Comparison of ENCODE assay signal across 1 cellular context in the genomic region with DNA sequence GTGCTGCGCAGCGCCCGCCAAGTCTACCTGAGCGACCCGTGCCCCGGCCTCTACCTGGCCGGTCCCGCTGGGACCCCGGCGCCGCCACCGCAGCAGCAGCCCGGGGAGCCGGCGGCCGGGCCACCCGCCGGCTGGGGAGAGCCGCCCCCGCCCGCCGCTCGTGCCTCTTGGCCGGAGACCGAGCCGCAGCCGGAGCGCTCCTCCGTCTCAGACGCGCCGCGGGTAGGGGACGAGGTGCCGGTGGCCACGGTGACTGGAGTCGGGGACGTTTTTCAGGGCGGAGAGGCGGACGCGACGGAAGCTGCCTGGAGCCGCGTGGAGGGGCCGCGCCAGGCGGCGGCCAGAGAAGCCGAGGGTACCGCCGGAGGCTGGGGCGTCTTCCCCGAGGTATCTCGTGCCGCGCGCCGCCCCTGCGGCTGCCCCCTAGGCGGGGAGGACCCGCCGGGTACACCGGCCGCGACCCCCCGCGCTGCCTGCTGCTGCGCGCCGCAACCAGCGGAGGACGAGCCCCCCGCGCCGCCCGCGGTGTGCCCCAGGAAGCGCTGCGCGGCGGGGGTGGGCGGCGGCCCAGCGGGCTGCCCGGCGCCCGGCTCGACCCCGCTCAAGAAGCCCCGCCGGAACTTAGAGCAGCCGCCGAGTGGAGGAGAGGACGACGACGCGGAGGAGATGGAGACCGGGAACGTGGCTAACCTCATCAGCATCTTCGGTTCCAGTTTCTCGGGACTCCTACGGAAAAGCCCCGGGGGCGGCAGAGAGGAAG.
TF ChIP-seq lines count a peak whose summit lies in the region.

No MANE protein-coding gene starts in this region.

TF ChIP-seq in IMR-90, 13 proteins besides CTCF, POLR2A, EP300 and RAD21:
- TF ChIP-seq MAZ (IDR thresholded peaks at IDR 0.05; ENCODE audit: borderline replicate concordance, low read depth, low read length) = no peak
- TF ChIP-seq FOS (IDR thresholded peaks at IDR 0.05; ENCODE audit: low read depth, low read length) = no peak
- no peak for TF ChIP-seq BHLHE40 (IDR thresholded peaks at IDR 0.05; ENCODE audit: low read depth, low read length)
- TF ChIP-seq, protein P1, sequence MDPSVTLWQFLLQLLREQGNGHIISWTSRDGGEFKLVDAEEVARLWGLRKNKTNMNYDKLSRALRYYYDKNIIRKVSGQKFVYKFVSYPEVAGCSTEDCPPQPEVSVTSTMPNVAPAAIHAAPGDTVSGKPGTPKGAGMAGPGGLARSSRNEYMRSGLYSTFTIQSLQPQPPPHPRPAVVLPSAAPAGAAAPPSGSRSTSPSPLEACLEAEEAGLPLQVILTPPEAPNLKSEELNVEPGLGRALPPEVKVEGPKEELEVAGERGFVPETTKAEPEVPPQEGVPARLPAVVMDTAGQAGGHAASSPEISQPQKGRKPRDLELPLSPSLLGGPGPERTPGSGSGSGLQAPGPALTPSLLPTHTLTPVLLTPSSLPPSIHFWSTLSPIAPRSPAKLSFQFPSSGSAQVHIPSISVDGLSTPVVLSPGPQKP (IDR thresholded peaks at IDR 0.05; ENCODE audit: borderline replicate concordance, low read depth, low read length) = no peak
- TF ChIP-seq RCOR1 (IDR thresholded peaks at IDR 0.05; ENCODE audit: insufficient replicate concordance, low read length) = no peak
- no peak; the same call in 1 of the 2 replicates for TF ChIP-seq CHD1 (IDR thresholded peaks at IDR 0.05; ENCODE audit: low read depth, low read length)
- TF ChIP-seq USF2 (IDR thresholded peaks at IDR 0.05; ENCODE audit: low read depth, low read length) = no peak
- TF ChIP-seq RFX5 (IDR thresholded peaks at IDR 0.05; ENCODE audit: low read depth, low read length) = no peak
- TF ChIP-seq MAFK (IDR thresholded peaks at IDR 0.05; ENCODE audit: low read depth, low read length) = no peak
- no peak for TF ChIP-seq CEBPB (IDR thresholded peaks at IDR 0.05; ENCODE audit: low read depth, low read length)
- TF ChIP-seq NFE2L2 (IDR thresholded peaks at IDR 0.05; ENCODE audit: low read depth, low read length) = no peak
- no peak; the same call in 1 of the 2 replicates for TF ChIP-seq MXI1 (IDR thresholded peaks at IDR 0.05; ENCODE audit: borderline replicate concordance, low read depth, low read length)
- TF ChIP-seq SMC3 (IDR thresholded peaks at IDR 0.05; ENCODE audit: low read depth, low read length) = no peak
